22 cellular contexts compared by ENCODE assay signal in genomic region chr2:71462056-71462605, GRCh38. TPM values are rescaled to one million over a fixed set of nuclear protein-coding genes. Genes with fewer than 3 reads are reported as not detected.
DNase-seq lines count a peak whose midpoint lies in the region; ATAC-seq, FAIRE-seq and TF ChIP-seq lines count a peak whose summit lies in the region.
"Had no signal": no experiment of that assay in that cellular context is flagged by ENCODE, and none has a peak within 500 bp of the region (broad histone marks: within the 10 kb centered on the region; RNA-seq: fewer than 3 reads in every experiment).

No MANE protein-coding gene starts in this region.

- H3K9me3 ChIP-seq in left ventricle myocardium inferior (replicated peaks) (no peaks in the 10 kb centered on the region), K562 (replicated peaks; ENCODE audit: control insufficient read depth, insufficient read depth, low read depth, low read length) (peaks cover 4% of the 10 kb centered on the region; the same call in 1 of the 2 replicates), mesenchymal stem cell (ENCODE audit: control insufficient read depth, low read length) (peaks cover 13% of the 10 kb centered on the region)
- H3K9me3 ChIP-seq: A549 had no signal

- no peak overlapping the region for H2BK120ac ChIP-seq in mesenchymal stem cell (ENCODE audit: low read depth, low read length)

- POLR2A ChIA-PET in K562 (lab: Yijun Ruan, JAX), result interaction anchor here (0.6 to 0.7 kb wide), 4 partner anchors 12 to 1601 kb away, joined by 3 to 4 read pairs (median 4); no protein-coding TSS in a partner anchor

- H4K91ac ChIP-seq in mesenchymal stem cell (ENCODE audit: low read length), result peak overlapping the region; percentile 35

- H3K79me2 ChIP-seq in K562 (ENCODE audit: control insufficient read depth, insufficient read depth, low read length), result no peaks in the 10 kb centered on the region

- H3K4me2 ChIP-seq in K562 (ENCODE audit: insufficient read depth, low read length), result no peak overlapping the region
- no peak overlapping the region for H3K4me2 ChIP-seq in mesenchymal stem cell (ENCODE audit: low read length, poor library complexity, severe bottlenecking)
- H3K4me2 ChIP-seq: A549 had no signal

- H2BK5ac ChIP-seq in mesenchymal stem cell (ENCODE audit: low read depth, low read length, poor library complexity, severe bottlenecking), result no peak overlapping the region

- no peaks in the 10 kb centered on the region for H3K27me3 ChIP-seq in left ventricle myocardium inferior (ENCODE audit: low read depth)
- H3K27me3 ChIP-seq in K562 (ENCODE audit: control insufficient read depth in 2 of 2, insufficient read depth in 2 of 2, low read length in 2 of 2), result peaks cover 0 to 19% of the 10 kb centered on the region in 2 experiments; a peak in 2 of 5 replicates
- H3K27me3 ChIP-seq in mesenchymal stem cell (ENCODE audit: control insufficient read depth in 1 of 2, insufficient read depth in 1 of 2, low read length in 2 of 2), result peaks cover 0 to 57% of the 10 kb centered on the region in 2 experiments
- H3K27me3 ChIP-seq: SJCRH30 had no signal

- H3K23ac ChIP-seq in mesenchymal stem cell (ENCODE audit: low read length in 2 of 2), result no peak overlapping the region

- H3K4me3 ChIP-seq in left ventricle myocardium inferior, result no peak overlapping the region
- no peak overlapping the region for H3K4me3 ChIP-seq in K562
- H3K4me3 ChIP-seq in mesenchymal stem cell (ENCODE audit: insufficient read depth in 1 of 2, low read depth in 1 of 2, low read length in 2 of 2), result no peak overlapping the region
- H3K4me3 ChIP-seq: A549, SJCRH30 had no signal

- H3K36me3 ChIP-seq in left ventricle myocardium inferior (no peaks in the 10 kb centered on the region), K562 (ENCODE audit: control insufficient read depth, insufficient read depth, low read length) (no peaks in the 10 kb centered on the region), mesenchymal stem cell (ENCODE audit: control insufficient read depth in 1 of 2, insufficient read depth in 2 of 2, low read depth in 1 of 2, low read length in 2 of 2) (peaks cover 0 to 33% of the 10 kb centered on the region in 2 experiments)

- CTCF ChIA-PET in K562 (lab: Yijun Ruan, JAX; ENCODE audit: low intra/inter-chr PET ratio), result no interaction called here

- TF ChIP-seq EP300 in K562 (IDR thresholded peaks at IDR 0.05; ENCODE audit: low read length), result no peak

- peaks cover 96% of the 10 kb centered on the region for H3K4me1 ChIP-seq in left ventricle myocardium inferior
- peaks cover 9 to 15% of the 10 kb centered on the region in 2 experiments; a peak in 4 of 5 replicates for H3K4me1 ChIP-seq in K562 (replicated peaks in 1 of 2; ENCODE audit: control insufficient read depth in 2 of 2, insufficient read depth in 2 of 2, low read length in 2 of 2)
- H3K4me1 ChIP-seq in mesenchymal stem cell (ENCODE audit: control insufficient read depth, insufficient read depth, low read depth, low read length), result peaks cover 58% of the 10 kb centered on the region
- H3K4me1 ChIP-seq: A549 had no signal

- no peak for ATAC-seq in Right ventricle myocardium superior (ENCODE audit: poor library complexity)
- no peak for ATAC-seq in K562
- ATAC-seq: A549, Panc1 had no signal

- FAIRE-seq in K562 (lab: Jason Lieb, UNC), result no peak
- FAIRE-seq: A549 had no signal

- H2AK5ac ChIP-seq in mesenchymal stem cell (ENCODE audit: low read length, severe bottlenecking), result peak overlapping the region; percentile 54

- H2BK15ac ChIP-seq in mesenchymal stem cell (ENCODE audit: low read depth, poor library complexity, severe bottlenecking), result no peak overlapping the region

- no peak overlapping the region for H2BK12ac ChIP-seq in mesenchymal stem cell (ENCODE audit: low read length in 2 of 2)

- TF ChIP-seq RAD21 in K562 (CRISPR knock-in tag; conservative IDR thresholded peaks at IDR 0.05 in 1 of 2, IDR thresholded peaks at IDR 0.05 in 1 of 2), result no peak

- H2AFZ ChIP-seq in K562 (ENCODE audit: low read depth, low read length), result no peak overlapping the region
- H2AFZ ChIP-seq in mesenchymal stem cell (ENCODE audit: low read depth, low read length), result no peak overlapping the region

- no peak for TF ChIP-seq POLR2A in K562 (conservative IDR thresholded peaks at IDR 0.05)

- H3K18ac ChIP-seq in mesenchymal stem cell (ENCODE audit: low read depth in 1 of 2, low read length in 2 of 2), result no peak overlapping the region

- TF ChIP-seq CTCF in left ventricle myocardium inferior (IDR thresholded peaks at IDR 0.05; ENCODE audit: borderline replicate concordance), result no peak
- TF ChIP-seq CTCF in K562 (IDR thresholded peaks at IDR 0.05 in 2 of 3, conservative IDR thresholded peaks at IDR 0.05 in 1 of 3; ENCODE audit: insufficient read depth in 2 of 3, low read depth in 1 of 3, low read length in 3 of 3), result no peak

- DNase-seq in left ventricle myocardium inferior (no peak), Right ventricle myocardium superior (no peak), K562 (ENCODE audit: extremely low read depth in 1 of 4, low spot score in 3 of 4) (no peak), mesenchymal stem cell (no peak), ureter (ENCODE audit: low spot score) (peak; percentile 36), NCI-H446 (lab: John Stamatoyannopoulos, UW) (no peak), anterior cingulate cortex (lab: John Stamatoyannopoulos, UW) (no peak)
- DNase-seq: CD4-positive, CD25-positive, alpha-beta regulatory T cell; DMS79 treated with DMSO at 0.1 percent for 48 hours; H7; KBM-7; MM.1S; NCI-H1092 treated with DMSO at 0.1 percent for 48 hours; NCI-H1436 treated with DMSO at 0.1 percent for 48 hours; NCI-H1930; NCI-H226; NCI-H524; NCI-H774; NK-92 treated with Interleukin-12 subunit alpha and Interleukin-12 subunit beta, amount 100 ng/mL, for 24 hours; SJCRH30 had no signal

- intact Hi-C loops in left ventricle myocardium inferior (cut with micrococcal nuclease) (loop anchor here (5.0 kb wide), 1 partner anchor 45 kb away; no protein-coding TSS in a partner anchor), Right ventricle myocardium superior (cut with DNase I) (loop anchor here (2.0 kb wide), 1 partner anchor 43 kb away; no protein-coding TSS in a partner anchor), K562 (cut with micrococcal nuclease) (no loop called here)

- no peak overlapping the region for H3K4ac ChIP-seq in mesenchymal stem cell (ENCODE audit: low read depth in 1 of 2, low read length in 2 of 2)

- in situ Hi-C loops in K562 (cut with MboI), result no loop called here

- H4K20me1 ChIP-seq in K562 (replicated peaks; ENCODE audit: control insufficient read depth, insufficient read depth, low read length), result no peaks in the 10 kb centered on the region; the same call in 1 of the 2 replicates

- no peaks in the 10 kb centered on the region for H3K9me1 ChIP-seq in K562 (ENCODE audit: control insufficient read depth, insufficient read depth, low read length)

- no TSS peak for BruUV-seq in K562 (replicated peaks; lab: Mats Ljungman, UMichigan)

- H4K8ac ChIP-seq in mesenchymal stem cell (ENCODE audit: low read length), result no peak overlapping the region

- 10% methylated on average over 5 of the region's 8 CpGs for WGBS in K562 (ENCODE audit: insufficient coverage, low coverage, missing lambda C conversion rate)
- WGBS in mesenchymal stem cell, result 90% methylated on average over 8 of the region's 8 CpGs

- H3K9ac ChIP-seq in K562 (ENCODE audit: insufficient read depth in 1 of 2, low read depth in 2 of 2, low read length in 2 of 2) (no peak overlapping the region), mesenchymal stem cell (ENCODE audit: low read length) (no peak overlapping the region)

- H3K14ac ChIP-seq in mesenchymal stem cell (ENCODE audit: low read length in 2 of 2), result no peak overlapping the region

- H3K79me1 ChIP-seq in mesenchymal stem cell (replicated peaks; ENCODE audit: low read length, poor library complexity, severe bottlenecking), result peaks cover 24% of the 10 kb centered on the region

- H3K27ac ChIP-seq in left ventricle myocardium inferior (replicated peaks), result peak overlapping the region; percentile 16
- H3K27ac ChIP-seq in K562 (ENCODE audit: extremely low read depth, low read depth, low read length), result no peak overlapping the region
- H3K27ac ChIP-seq in mesenchymal stem cell (ENCODE audit: low read length, poor library complexity, severe bottlenecking), result no peak overlapping the region
- H3K27ac ChIP-seq: A549, SJCRH30 had no signal

TF ChIP-seq in K562, 482 proteins besides CTCF, POLR2A, EP300 and RAD21:
- TF ChIP-seq MCM7 (IDR thresholded peaks at IDR 0.05) (no peak), NFIC (IDR thresholded peaks at IDR 0.05) (peak; percentile 49; the same call in 1 of the 2 replicates)

RNA-seq across cellular contexts. Expression of gene DYSF, which starts 8.8 kb away (rescaled TPM):
- total RNA-seq in left ventricle myocardium inferior (48.2 TPM), Right ventricle myocardium superior (45.8 TPM), K562 (2014; rRNA removed) (0.32 and 0.49 TPM in 2 replicates), K562 (2014; rRNA removed; fragmentation: Illumina TruSeq; extraction: Trizol) (0.16 and 0.29 TPM in 2 replicates), K562 (2015; rRNA removed; fragmentation: Illumina TruSeq; extraction: Trizol) (0.19 and 0.25 TPM in 2 replicates), K562 (2021) (0.80 and 0.87 TPM in 2 replicates), ureter (15.2 TPM)
- total RNA-seq in K562 (2011; cell fraction: chromatin; rRNA removed; ENCODE audit: low replicate concordance), result 3.8 and 9.4 TPM in 2 replicates
- total RNA-seq in K562 (2011; cell fraction: nucleolus; rRNA removed), result 4.5 TPM in 2 replicates
- 3.1 and 3.7 TPM in 2 replicates for total RNA-seq in K562 (2011; cell fraction: nucleoplasm; rRNA removed)
- polyA plus RNA-seq in K562 (2011; rRNA removed) (0.45 and 0.56 TPM in 2 replicates), K562 (2014; fragmentation: Illumina TruSeq; extraction: Trizol) (0.65 and 0.98 TPM in 2 replicates), K562 (2014; fragmentation: Nextera tagmentation; extraction: Ambion mirVana) (under 1 TPM; 0.01 TPM), K562 (2014; rRNA removed) (0.23 and 0.26 TPM in 2 replicates)
- polyA plus RNA-seq in K562 (2011; cell fraction: cytosol; rRNA removed), result 0.15 and 0.95 TPM in 2 replicates
- 0.88 and 4.1 TPM in 2 replicates for polyA plus RNA-seq in K562 (2011; cell fraction: nucleus; rRNA removed)
- polyA plus RNA-seq in K562 (2012), result 1.0 and 2.2 TPM in 2 replicates
- polyA minus RNA-seq in K562 (2011; rRNA and poly(A)+ RNA removed), result 0.42 and 1.8 TPM in 2 replicates
- polyA minus RNA-seq in K562 (2011; cell fraction: cytosol; rRNA and poly(A)+ RNA removed), result 0.91 and 3.0 TPM in 2 replicates
- 2.2 TPM in 2 replicates for polyA minus RNA-seq in K562 (2011; cell fraction: nucleus; rRNA and poly(A)+ RNA removed)
- polyA plus RNA-seq in mesenchymal stem cell (2013, experiment 1 of 2), result 0.33 TPM
- 0.37 TPM for polyA plus RNA-seq in mesenchymal stem cell (2013, experiment 2 of 2)
